Comparison of ENCODE assay signal across 1 cellular context in the genomic region with DNA sequence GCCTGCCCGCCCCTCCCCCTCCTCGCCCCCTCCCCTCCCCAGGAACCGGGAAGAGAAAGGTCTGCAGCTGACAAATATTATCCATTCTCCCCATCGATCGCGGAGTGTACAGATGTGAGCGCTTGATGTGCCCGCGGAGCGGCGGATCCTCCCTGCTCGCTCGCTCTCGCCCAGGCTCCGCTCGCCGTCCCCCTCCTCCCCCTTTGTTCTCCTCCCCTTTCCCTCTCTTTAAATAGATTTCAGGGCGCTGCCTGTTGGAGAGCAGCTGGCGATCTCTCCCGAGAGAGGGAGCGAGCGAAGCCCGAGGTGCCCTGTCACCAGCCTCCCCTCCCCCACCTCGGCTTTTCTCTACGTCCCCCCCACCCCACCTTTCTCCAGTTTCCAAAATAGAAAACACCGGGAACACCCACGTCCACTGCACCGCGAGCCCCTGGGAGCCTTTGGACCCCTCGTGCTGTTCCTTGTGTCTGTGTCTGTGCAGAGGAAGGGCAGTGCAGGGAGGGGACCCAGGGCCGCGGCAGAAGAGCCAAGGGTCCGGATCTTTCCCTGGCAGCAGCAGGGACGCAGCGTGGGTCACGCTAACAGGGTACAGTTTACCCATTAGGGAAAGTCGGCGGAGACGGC.
A peak's percentile ranks its signal among the peaks of the same experiment; 100 is the strongest.
TF ChIP-seq lines count a peak whose summit lies in the region.

No MANE protein-coding gene starts in this region.

TF ChIP-seq in HepG2, 621 proteins besides CTCF, POLR2A, EP300 and RAD21 (continued from another document and continues in another):
- TF ChIP-seq REPIN1 (CRISPR knock-in tag; IDR thresholded peaks at IDR 0.05; ENCODE audit: borderline replicate concordance, low read depth) (no peak), ISX (CRISPR knock-in tag; conservative IDR thresholded peaks at IDR 0.05) (no peak), GABPB1 (CRISPR knock-in tag; IDR thresholded peaks at IDR 0.05) (peak; percentile 5; the same call in 1 of the 2 replicates), ZFYVE20 (CRISPR knock-in tag; IDR thresholded peaks at IDR 0.05; ENCODE audit: borderline replicate concordance, low read depth) (no peak), AKAP8 (CRISPR knock-in tag; IDR thresholded peaks at IDR 0.05) (no peak), SRSF9 (IDR thresholded peaks at IDR 0.05; ENCODE audit: borderline replicate concordance, insufficient read depth, low read depth, low read length, poor library complexity, severe bottlenecking) (no peak), ZNF234 (CRISPR knock-in tag; conservative IDR thresholded peaks at IDR 0.05) (no peak), NFKBIZ (CRISPR knock-in tag; IDR thresholded peaks at IDR 0.05) (no peak), SNRNP70 (IDR thresholded peaks at IDR 0.05; ENCODE audit: low read depth, low read length) (no peak), TAF15 (IDR thresholded peaks at IDR 0.05; ENCODE audit: low read depth, low read length, poor library complexity, severe bottlenecking) (no peak), MAFG (CRISPR knock-in tag; IDR thresholded peaks at IDR 0.05) (no peak), ZNF44 (CRISPR knock-in tag; IDR thresholded peaks at IDR 0.05) (no peak), ONECUT2 (CRISPR knock-in tag; IDR thresholded peaks at IDR 0.05) (peak; percentile 89), GFI1 (CRISPR knock-in tag; IDR thresholded peaks at IDR 0.05; ENCODE audit: borderline replicate concordance) (no peak), SPEN (CRISPR knock-in tag; IDR thresholded peaks at IDR 0.05; ENCODE audit: low read depth) (no peak), ELF1 (CRISPR knock-in tag; IDR thresholded peaks at IDR 0.05) (no peak), SOX13 (IDR thresholded peaks at IDR 0.05) (no peak), SOX13 (CRISPR knock-in tag; conservative IDR thresholded peaks at IDR 0.05 in 1 of 2, IDR thresholded peaks at IDR 0.05 in 1 of 2) (peak in 1 of 2 experiments; percentile 56; a peak in 2 of 4 replicates), ZNF776 (CRISPR knock-in tag; IDR thresholded peaks at IDR 0.05) (no peak), AGO2 (optimal IDR thresholded peaks at IDR 0.05; ENCODE audit: low read depth, low read length) (no peak), ZNF343 (CRISPR knock-in tag; IDR thresholded peaks at IDR 0.05) (no peak), KLF12 (CRISPR knock-in tag; IDR thresholded peaks at IDR 0.05; ENCODE audit: borderline replicate concordance) (no peak), TOE1 (CRISPR knock-in tag; IDR thresholded peaks at IDR 0.05) (no peak), PLRG1 (conservative IDR thresholded peaks at IDR 0.05) (no peak), NFKB2 (CRISPR knock-in tag; IDR thresholded peaks at IDR 0.05; ENCODE audit: borderline replicate concordance) (no peak), ZNF317 (CRISPR knock-in tag; IDR thresholded peaks at IDR 0.05) (no peak), ARNTL (CRISPR knock-in tag; IDR thresholded peaks at IDR 0.05) (no peak), KLF13 (CRISPR knock-in tag; IDR thresholded peaks at IDR 0.05) (no peak), ZBTB3 (CRISPR knock-in tag; IDR thresholded peaks at IDR 0.05; ENCODE audit: borderline replicate concordance, low read depth) (no peak), ZNF761 (CRISPR knock-in tag; conservative IDR thresholded peaks at IDR 0.05) (no peak), MAFK (conservative IDR thresholded peaks at IDR 0.05 in 1 of 2, IDR thresholded peaks at IDR 0.05 in 1 of 2; ENCODE audit: low read length in 2 of 2) (no peak), ZNF431 (CRISPR knock-in tag; IDR thresholded peaks at IDR 0.05; ENCODE audit: borderline replicate concordance, low read depth) (no peak), SMARCE1 (IDR thresholded peaks at IDR 0.05; ENCODE audit: borderline replicate concordance) (no peak), POLR2AphosphoS2 (IDR thresholded peaks at IDR 0.05; ENCODE audit: low read depth, low read length) (no peak), NR2F2 (IDR thresholded peaks at IDR 0.05; ENCODE audit: borderline replicate concordance, low read depth) (0 out of 2 replicates have a peak, but pooled peaks have one; percentile 21), MED1 (CRISPR knock-in tag; IDR thresholded peaks at IDR 0.05) (no peak), TCF7 (IDR thresholded peaks at IDR 0.05; ENCODE audit: low read depth) (peak; percentile 57), ZNF274 (CRISPR knock-in tag; IDR thresholded peaks at IDR 0.05) (no peak), TEAD3 (CRISPR knock-in tag; optimal IDR thresholded peaks at IDR 0.05; ENCODE audit: borderline replicate concordance) (no peak), ZNF567 (CRISPR knock-in tag; IDR thresholded peaks at IDR 0.05; ENCODE audit: borderline replicate concordance) (no peak), DR1 (CRISPR knock-in tag; IDR thresholded peaks at IDR 0.05) (no peak), U2AF2 (IDR thresholded peaks at IDR 0.05; ENCODE audit: low read depth, low read length) (no peak), ZNF232 (CRISPR knock-in tag; IDR thresholded peaks at IDR 0.05; ENCODE audit: borderline replicate concordance) (no peak), ZNF724P (CRISPR knock-in tag; IDR thresholded peaks at IDR 0.05; ENCODE audit: borderline replicate concordance) (no peak), NFE2 (CRISPR knock-in tag; IDR thresholded peaks at IDR 0.05) (no peak), ZNF263 (CRISPR knock-in tag; IDR thresholded peaks at IDR 0.05) (peak; percentile 96), HMGA1 (CRISPR knock-in tag; conservative IDR thresholded peaks at IDR 0.05) (no peak), KDM3A (CRISPR knock-in tag; IDR thresholded peaks at IDR 0.05; ENCODE audit: low read depth) (no peak), ZNF782 (CRISPR knock-in tag; IDR thresholded peaks at IDR 0.05; ENCODE audit: borderline replicate concordance) (no peak), ZNF501 (CRISPR knock-in tag; IDR thresholded peaks at IDR 0.05) (no peak), HNRNPL (IDR thresholded peaks at IDR 0.05; ENCODE audit: low read depth, low read length) (no peak)
- TF ChIP-seq, protein P1, sequence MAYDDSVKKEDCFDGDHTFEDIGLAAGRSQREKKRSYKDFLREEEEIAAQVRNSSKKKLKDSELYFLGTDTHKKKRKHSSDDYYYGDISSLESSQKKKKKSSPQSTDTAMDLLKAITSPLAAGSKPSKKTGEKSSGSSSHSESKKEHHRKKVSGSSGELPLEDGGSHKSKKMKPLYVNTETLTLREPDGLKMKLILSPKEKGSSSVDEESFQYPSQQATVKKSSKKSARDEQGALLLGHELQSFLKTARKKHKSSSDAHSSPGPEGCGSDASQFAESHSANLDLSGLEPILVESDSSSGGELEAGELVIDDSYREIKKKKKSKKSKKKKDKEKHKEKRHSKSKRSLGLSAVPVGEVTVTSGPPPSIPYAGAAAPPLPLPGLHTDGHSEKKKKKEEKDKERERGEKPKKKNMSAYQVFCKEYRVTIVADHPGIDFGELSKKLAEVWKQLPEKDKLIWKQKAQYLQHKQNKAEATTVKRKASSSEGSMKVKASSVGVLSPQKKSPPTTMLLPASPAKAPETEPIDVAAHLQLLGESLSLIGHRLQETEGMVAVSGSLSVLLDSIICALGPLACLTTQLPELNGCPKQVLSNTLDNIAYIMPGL (CRISPR knock-in tag; IDR thresholded peaks at IDR 0.05; ENCODE audit: borderline replicate concordance in 1 of 2, low read depth in 1 of 2) = peak in 1 of 2 experiments; percentile 19; a peak in 1 of 4 replicates
- TF ChIP-seq, protein P2, sequence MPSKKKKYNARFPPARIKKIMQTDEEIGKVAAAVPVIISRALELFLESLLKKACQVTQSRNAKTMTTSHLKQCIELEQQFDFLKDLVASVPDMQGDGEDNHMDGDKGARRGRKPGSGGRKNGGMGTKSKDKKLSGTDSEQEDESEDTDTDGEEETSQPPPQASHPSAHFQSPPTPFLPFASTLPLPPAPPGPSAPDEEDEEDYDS (CRISPR knock-in tag; IDR thresholded peaks at IDR 0.05) = peak; percentile 73
- TF ChIP-seq, protein P3, sequence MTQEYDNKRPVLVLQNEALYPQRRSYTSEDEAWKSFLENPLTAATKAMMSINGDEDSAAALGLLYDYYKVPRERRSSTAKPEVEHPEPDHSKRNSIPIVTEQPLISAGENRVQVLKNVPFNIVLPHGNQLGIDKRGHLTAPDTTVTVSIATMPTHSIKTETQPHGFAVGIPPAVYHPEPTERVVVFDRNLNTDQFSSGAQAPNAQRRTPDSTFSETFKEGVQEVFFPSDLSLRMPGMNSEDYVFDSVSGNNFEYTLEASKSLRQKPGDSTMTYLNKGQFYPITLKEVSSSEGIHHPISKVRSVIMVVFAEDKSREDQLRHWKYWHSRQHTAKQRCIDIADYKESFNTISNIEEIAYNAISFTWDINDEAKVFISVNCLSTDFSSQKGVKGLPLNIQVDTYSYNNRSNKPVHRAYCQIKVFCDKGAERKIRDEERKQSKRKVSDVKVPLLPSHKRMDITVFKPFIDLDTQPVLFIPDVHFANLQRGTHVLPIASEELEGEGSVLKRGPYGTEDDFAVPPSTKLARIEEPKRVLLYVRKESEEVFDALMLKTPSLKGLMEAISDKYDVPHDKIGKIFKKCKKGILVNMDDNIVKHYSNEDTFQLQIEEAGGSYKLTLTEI (CRISPR knock-in tag; conservative IDR thresholded peaks at IDR 0.05) = no peak
- TF ChIP-seq, protein P4, sequence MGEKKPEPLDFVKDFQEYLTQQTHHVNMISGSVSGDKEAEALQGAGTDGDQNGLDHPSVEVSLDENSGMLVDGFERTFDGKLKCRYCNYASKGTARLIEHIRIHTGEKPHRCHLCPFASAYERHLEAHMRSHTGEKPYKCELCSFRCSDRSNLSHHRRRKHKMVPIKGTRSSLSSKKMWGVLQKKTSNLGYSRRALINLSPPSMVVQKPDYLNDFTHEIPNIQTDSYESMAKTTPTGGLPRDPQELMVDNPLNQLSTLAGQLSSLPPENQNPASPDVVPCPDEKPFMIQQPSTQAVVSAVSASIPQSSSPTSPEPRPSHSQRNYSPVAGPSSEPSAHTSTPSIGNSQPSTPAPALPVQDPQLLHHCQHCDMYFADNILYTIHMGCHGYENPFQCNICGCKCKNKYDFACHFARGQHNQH (CRISPR knock-in tag; IDR thresholded peaks at IDR 0.05) = no peak
- TF ChIP-seq, protein P5, sequence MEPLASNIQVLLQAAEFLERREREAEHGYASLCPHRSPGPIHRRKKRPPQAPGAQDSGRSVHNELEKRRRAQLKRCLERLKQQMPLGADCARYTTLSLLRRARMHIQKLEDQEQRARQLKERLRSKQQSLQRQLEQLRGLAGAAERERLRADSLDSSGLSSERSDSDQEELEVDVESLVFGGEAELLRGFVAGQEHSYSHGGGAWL (CRISPR knock-in tag; IDR thresholded peaks at IDR 0.05) = no peak
- TF ChIP-seq, protein P6, sequence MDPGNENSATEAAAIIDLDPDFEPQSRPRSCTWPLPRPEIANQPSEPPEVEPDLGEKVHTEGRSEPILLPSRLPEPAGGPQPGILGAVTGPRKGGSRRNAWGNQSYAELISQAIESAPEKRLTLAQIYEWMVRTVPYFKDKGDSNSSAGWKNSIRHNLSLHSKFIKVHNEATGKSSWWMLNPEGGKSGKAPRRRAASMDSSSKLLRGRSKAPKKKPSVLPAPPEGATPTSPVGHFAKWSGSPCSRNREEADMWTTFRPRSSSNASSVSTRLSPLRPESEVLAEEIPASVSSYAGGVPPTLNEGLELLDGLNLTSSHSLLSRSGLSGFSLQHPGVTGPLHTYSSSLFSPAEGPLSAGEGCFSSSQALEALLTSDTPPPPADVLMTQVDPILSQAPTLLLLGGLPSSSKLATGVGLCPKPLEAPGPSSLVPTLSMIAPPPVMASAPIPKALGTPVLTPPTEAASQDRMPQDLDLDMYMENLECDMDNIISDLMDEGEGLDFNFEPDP (CRISPR knock-in tag; conservative IDR thresholded peaks at IDR 0.05) = no peak
- TF ChIP-seq, protein P7, sequence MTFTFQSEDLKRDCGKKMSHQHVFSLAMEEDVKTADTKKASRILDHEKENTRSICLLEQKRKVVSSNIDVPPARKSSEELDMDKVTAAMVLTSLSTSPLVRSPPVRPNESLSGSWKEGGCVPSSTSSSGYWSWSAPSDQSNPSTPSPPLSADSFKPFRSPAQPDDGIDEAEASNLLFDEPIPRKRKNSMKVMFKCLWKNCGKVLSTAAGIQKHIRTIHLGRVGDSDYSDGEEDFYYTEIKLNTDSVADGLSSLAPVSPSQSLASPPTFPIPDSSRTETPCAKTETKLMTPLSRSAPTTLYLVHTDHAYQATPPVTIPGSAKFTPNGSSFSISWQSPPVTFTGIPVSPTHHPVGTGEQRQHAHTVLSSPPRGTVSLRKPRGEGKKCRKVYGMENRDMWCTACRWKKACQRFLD (CRISPR knock-in tag; IDR thresholded peaks at IDR 0.05; ENCODE audit: borderline replicate concordance) = no peak
- TF ChIP-seq, protein P8, sequence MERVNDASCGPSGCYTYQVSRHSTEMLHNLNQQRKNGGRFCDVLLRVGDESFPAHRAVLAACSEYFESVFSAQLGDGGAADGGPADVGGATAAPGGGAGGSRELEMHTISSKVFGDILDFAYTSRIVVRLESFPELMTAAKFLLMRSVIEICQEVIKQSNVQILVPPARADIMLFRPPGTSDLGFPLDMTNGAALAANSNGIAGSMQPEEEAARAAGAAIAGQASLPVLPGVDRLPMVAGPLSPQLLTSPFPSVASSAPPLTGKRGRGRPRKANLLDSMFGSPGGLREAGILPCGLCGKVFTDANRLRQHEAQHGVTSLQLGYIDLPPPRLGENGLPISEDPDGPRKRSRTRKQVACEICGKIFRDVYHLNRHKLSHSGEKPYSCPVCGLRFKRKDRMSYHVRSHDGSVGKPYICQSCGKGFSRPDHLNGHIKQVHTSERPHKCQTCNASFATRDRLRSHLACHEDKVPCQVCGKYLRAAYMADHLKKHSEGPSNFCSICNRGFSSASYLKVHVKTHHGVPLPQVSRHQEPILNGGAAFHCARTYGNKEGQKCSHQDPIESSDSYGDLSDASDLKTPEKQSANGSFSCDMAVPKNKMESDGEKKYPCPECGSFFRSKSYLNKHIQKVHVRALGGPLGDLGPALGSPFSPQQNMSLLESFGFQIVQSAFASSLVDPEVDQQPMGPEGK (CRISPR knock-in tag; IDR thresholded peaks at IDR 0.05) = peak; percentile 47; the same call in 1 of the 2 replicates
- TF ChIP-seq, protein P9, sequence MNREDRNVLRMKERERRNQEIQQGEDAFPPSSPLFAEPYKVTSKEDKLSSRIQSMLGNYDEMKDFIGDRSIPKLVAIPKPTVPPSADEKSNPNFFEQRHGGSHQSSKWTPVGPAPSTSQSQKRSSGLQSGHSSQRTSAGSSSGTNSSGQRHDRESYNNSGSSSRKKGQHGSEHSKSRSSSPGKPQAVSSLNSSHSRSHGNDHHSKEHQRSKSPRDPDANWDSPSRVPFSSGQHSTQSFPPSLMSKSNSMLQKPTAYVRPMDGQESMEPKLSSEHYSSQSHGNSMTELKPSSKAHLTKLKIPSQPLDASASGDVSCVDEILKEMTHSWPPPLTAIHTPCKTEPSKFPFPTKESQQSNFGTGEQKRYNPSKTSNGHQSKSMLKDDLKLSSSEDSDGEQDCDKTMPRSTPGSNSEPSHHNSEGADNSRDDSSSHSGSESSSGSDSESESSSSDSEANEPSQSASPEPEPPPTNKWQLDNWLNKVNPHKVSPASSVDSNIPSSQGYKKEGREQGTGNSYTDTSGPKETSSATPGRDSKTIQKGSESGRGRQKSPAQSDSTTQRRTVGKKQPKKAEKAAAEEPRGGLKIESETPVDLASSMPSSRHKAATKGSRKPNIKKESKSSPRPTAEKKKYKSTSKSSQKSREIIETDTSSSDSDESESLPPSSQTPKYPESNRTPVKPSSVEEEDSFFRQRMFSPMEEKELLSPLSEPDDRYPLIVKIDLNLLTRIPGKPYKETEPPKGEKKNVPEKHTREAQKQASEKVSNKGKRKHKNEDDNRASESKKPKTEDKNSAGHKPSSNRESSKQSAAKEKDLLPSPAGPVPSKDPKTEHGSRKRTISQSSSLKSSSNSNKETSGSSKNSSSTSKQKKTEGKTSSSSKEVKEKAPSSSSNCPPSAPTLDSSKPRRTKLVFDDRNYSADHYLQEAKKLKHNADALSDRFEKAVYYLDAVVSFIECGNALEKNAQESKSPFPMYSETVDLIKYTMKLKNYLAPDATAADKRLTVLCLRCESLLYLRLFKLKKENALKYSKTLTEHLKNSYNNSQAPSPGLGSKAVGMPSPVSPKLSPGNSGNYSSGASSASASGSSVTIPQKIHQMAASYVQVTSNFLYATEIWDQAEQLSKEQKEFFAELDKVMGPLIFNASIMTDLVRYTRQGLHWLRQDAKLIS (CRISPR knock-in tag; IDR thresholded peaks at IDR 0.05) = no peak
